In genomic region chr17:64507418-64507766, GRCh38 we compare ENCODE assay signal across 1 cellular context.
TF ChIP-seq lines count a peak whose summit lies in the region.

No MANE protein-coding gene starts in this region.

TF ChIP-seq in HEK293, 187 proteins besides CTCF, POLR2A, EP300 and RAD21 (continued from another document):
- TF ChIP-seq, protein P1, sequence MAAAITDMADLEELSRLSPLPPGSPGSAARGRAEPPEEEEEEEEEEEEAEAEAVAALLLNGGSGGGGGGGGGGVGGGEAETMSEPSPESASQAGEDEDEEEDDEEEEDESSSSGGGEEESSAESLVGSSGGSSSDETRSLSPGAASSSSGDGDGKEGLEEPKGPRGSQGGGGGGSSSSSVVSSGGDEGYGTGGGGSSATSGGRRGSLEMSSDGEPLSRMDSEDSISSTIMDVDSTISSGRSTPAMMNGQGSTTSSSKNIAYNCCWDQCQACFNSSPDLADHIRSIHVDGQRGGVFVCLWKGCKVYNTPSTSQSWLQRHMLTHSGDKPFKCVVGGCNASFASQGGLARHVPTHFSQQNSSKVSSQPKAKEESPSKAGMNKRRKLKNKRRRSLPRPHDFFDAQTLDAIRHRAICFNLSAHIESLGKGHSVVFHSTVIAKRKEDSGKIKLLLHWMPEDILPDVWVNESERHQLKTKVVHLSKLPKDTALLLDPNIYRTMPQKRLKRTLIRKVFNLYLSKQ (tag by site-specific recombination; IDR thresholded peaks at IDR 0.05; ENCODE audit: borderline replicate concordance), result no peak
- TF ChIP-seq, protein P2, sequence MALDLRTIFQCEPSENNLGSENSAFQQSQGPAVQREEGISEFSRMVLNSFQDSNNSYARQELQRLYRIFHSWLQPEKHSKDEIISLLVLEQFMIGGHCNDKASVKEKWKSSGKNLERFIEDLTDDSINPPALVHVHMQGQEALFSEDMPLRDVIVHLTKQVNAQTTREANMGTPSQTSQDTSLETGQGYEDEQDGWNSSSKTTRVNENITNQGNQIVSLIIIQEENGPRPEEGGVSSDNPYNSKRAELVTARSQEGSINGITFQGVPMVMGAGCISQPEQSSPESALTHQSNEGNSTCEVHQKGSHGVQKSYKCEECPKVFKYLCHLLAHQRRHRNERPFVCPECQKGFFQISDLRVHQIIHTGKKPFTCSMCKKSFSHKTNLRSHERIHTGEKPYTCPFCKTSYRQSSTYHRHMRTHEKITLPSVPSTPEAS (tag by site-specific recombination; IDR thresholded peaks at IDR 0.05), result no peak
- TF ChIP-seq ZNF114 (tag by site-specific recombination; IDR thresholded peaks at IDR 0.05), result no peak
- TF ChIP-seq KLF7 (tag by site-specific recombination; IDR thresholded peaks at IDR 0.05; ENCODE audit: borderline replicate concordance), result no peak
- TF ChIP-seq FEZF1 (tag by site-specific recombination; IDR thresholded peaks at IDR 0.05), result peak; percentile 39; the same call in 1 of the 2 replicates
- TF ChIP-seq ZNF549 (tag by site-specific recombination; IDR thresholded peaks at IDR 0.05), result peak; percentile 62; the same call in 1 of the 2 replicates
- TF ChIP-seq ZNF174 (tag by site-specific recombination; IDR thresholded peaks at IDR 0.05), result no peak
- no peak for TF ChIP-seq ZNF626 (tag by site-specific recombination; IDR thresholded peaks at IDR 0.05)
- TF ChIP-seq ZNF391 (tag by site-specific recombination; IDR thresholded peaks at IDR 0.05; ENCODE audit: borderline replicate concordance, low read depth), result no peak
- TF ChIP-seq REST (tag by site-specific recombination; IDR thresholded peaks at IDR 0.05), result no peak
- no peak for TF ChIP-seq ZNF37A (tag by site-specific recombination; IDR thresholded peaks at IDR 0.05)
- no peak for TF ChIP-seq ZNF148 (tag by site-specific recombination; IDR thresholded peaks at IDR 0.05; ENCODE audit: borderline replicate concordance)
- TF ChIP-seq ZNF670 (tag by site-specific recombination; IDR thresholded peaks at IDR 0.05; ENCODE audit: low read depth), result no peak
- no peak for TF ChIP-seq ZNF76 (tag by site-specific recombination; IDR thresholded peaks at IDR 0.05; ENCODE audit: borderline replicate concordance, low read depth)
- TF ChIP-seq KLF9 (tag by site-specific recombination; IDR thresholded peaks at IDR 0.05; ENCODE audit: low read depth), result peak; percentile 61; the same call in 1 of the 2 replicates
